In genomic region chr4:8270912-8271815, GRCh38 we compare ENCODE assay signal across 20 cellular contexts. TPM values are rescaled to one million over a fixed set of nuclear protein-coding genes. Genes with fewer than 3 reads are reported as not detected.
DNase-seq lines count a peak whose midpoint lies in the region; ATAC-seq and TF ChIP-seq lines count a peak whose summit lies in the region.
"Had no signal": no experiment of that assay in that cellular context is flagged by ENCODE, and none has a peak within 500 bp of the region (broad histone marks: within the 10 kb centered on the region; RNA-seq: fewer than 3 reads in every experiment).

No MANE protein-coding gene starts in this region.

- H3K4me3 Mint-ChIP-seq in GM23338 (peak overlapping the region; percentile 56), mesothelial cell of epicardium (peak overlapping the region; percentile 53)
- H3K4me3 Mint-ChIP-seq: activated CD8-positive, alpha-beta T cell treated with anti-CD3 and anti-CD28 coated beads, Interleukin-2, amount 10 ng/mL, durations not matched to agents 7 days and 5 days; effector memory CD8-positive, alpha-beta T cell; naive thymus-derived CD4-positive, alpha-beta T cell had no signal

- H3F3A ChIP-seq in GM23338 (replicated peaks; ENCODE audit: low read depth) (no peaks in the 10 kb centered on the region), smooth muscle cell (ENCODE audit: low read depth) (peaks cover 13% of the 10 kb centered on the region)

- DNase-seq in GM23338 (ENCODE audit: low spot score) (no peak), choroid plexus epithelial cell (ENCODE audit: low read depth) (peak; percentile 38), mesothelial cell of epicardium (ENCODE audit: low spot score in 2 of 2, unreplicated experiment in 2 of 2) (no peak), smooth muscle cell (lab: John Stamatoyannopoulos, UW; ENCODE audit: unreplicated experiment) (no peak), A172 (ENCODE audit: low spot score) (no peak), COLO668 (lab: John Stamatoyannopoulos, UW; ENCODE audit: unreplicated experiment) (no peak), DMS153 (lab: John Stamatoyannopoulos, UW) (no peak)
- DNase-seq in stimulated activated CD4-positive, alpha-beta T cell treated with anti-CD3 and anti-CD28 coated beads, Interleukin-15, amount 100 ng/mL, for 24 hours = no peak
- DNase-seq: activated CD8-positive, alpha-beta T cell treated with anti-CD3 and anti-CD28 coated beads, Interleukin-2, amount 10 ng/mL, durations not matched to agents 7 days and 5 days; activated effector memory CD4-positive, alpha-beta T cell treated with Interleukin-2 at 50 U/mL for 16 hours; C1 segment of cervical spinal cord; effector memory CD8-positive, alpha-beta T cell; EL; naive thymus-derived CD4-positive, alpha-beta T cell; NCI-H2081; spleen; substantia nigra had no signal

- H3K36me3 ChIP-seq in GM23338 (ENCODE audit: insufficient read depth) (no peaks in the 10 kb centered on the region), smooth muscle cell (ENCODE audit: low read depth) (no peaks in the 10 kb centered on the region)
- H3K36me3 ChIP-seq: SJSA1, spleen had no signal

- H3K27me3 ChIP-seq in GM23338 (ENCODE audit: insufficient read depth) (peaks cover 17% of the 10 kb centered on the region), smooth muscle cell (ENCODE audit: low read depth) (no peaks in the 10 kb centered on the region)

- no peak overlapping the region for H3K4me3 ChIP-seq in GM23338
- peak overlapping the region; percentile 49 for H3K4me3 ChIP-seq in choroid plexus epithelial cell (ENCODE audit: low read depth, low read length)
- H3K4me3 ChIP-seq in smooth muscle cell = peak overlapping the region; percentile 61
- H3K4me3 ChIP-seq: GM12878, SJSA1 had no signal

- H3K27ac Mint-ChIP-seq in GM23338 = no peak overlapping the region
- H3K27ac Mint-ChIP-seq in mesothelial cell of epicardium = no peak overlapping the region
- H3K27ac Mint-ChIP-seq: activated CD8-positive, alpha-beta T cell treated with anti-CD3 and anti-CD28 coated beads, Interleukin-2, amount 10 ng/mL, durations not matched to agents 7 days and 5 days; effector memory CD8-positive, alpha-beta T cell; naive thymus-derived CD4-positive, alpha-beta T cell had no signal

- H3K9me3 Mint-ChIP-seq in GM23338 (no peaks in the 10 kb centered on the region), mesothelial cell of epicardium (no peaks in the 10 kb centered on the region)
- H3K9me3 Mint-ChIP-seq: effector memory CD8-positive, alpha-beta T cell had no signal

- H3K4me1 Mint-ChIP-seq in GM23338 = peaks cover 8% of the 10 kb centered on the region; the same call in 2 of the 3 replicates
- H3K4me1 Mint-ChIP-seq in mesothelial cell of epicardium = peaks cover 47% of the 10 kb centered on the region

- no peak for TF ChIP-seq CTCF in GM23338 (conservative IDR thresholded peaks at IDR 0.05; ENCODE audit: low read depth in 2 of 2)
- no peak for TF ChIP-seq CTCF in choroid plexus epithelial cell (conservative IDR thresholded peaks at IDR 0.05; ENCODE audit: low read depth, low read length)
- no peak for TF ChIP-seq CTCF in mesothelial cell of epicardium (IDR thresholded peaks at IDR 0.05; ENCODE audit: unreplicated experiment)
- no peak for TF ChIP-seq CTCF in smooth muscle cell (IDR thresholded peaks at IDR 0.05; ENCODE audit: borderline replicate concordance, insufficient read depth, poor library complexity, severe bottlenecking)

- no peak for ATAC-seq in GM23338
- ATAC-seq: activated CD8-positive, alpha-beta T cell treated with anti-CD3 and anti-CD28 coated beads, Interleukin-2, amount 10 ng/mL, durations not matched to agents 7 days and 5 days; effector memory CD8-positive, alpha-beta T cell; GM12878; naive thymus-derived CD4-positive, alpha-beta T cell had no signal

- H3K27ac ChIP-seq in GM23338 (ENCODE audit: low read depth) (no peak overlapping the region), smooth muscle cell (ENCODE audit: low read depth) (no peak overlapping the region)
- H3K27ac ChIP-seq: SJSA1 had no signal

- H3K4me1 ChIP-seq in GM23338 (ENCODE audit: insufficient read depth) = no peaks in the 10 kb centered on the region
- peaks cover 22% of the 10 kb centered on the region for H3K4me1 ChIP-seq in smooth muscle cell (ENCODE audit: low read depth)
- H3K4me1 ChIP-seq: SJSA1 had no signal

- H3K4me2 ChIP-seq in GM23338 = no peak overlapping the region
- peak overlapping the region; percentile 97 for H3K4me2 ChIP-seq in smooth muscle cell

- H3K9me3 ChIP-seq in smooth muscle cell (replicated peaks; ENCODE audit: low read depth) = no peaks in the 10 kb centered on the region
- H3K9me3 ChIP-seq: SJSA1, spleen had no signal

- no peak overlapping the region for H3K9ac ChIP-seq in smooth muscle cell (ENCODE audit: low read depth)

- H3K9me2 ChIP-seq in GM23338 (ENCODE audit: insufficient read depth) = no peaks in the 10 kb centered on the region

- H3K79me2 ChIP-seq in GM23338 (replicated peaks; ENCODE audit: insufficient read depth) = no peaks in the 10 kb centered on the region
- peaks cover 27% of the 10 kb centered on the region for H3K79me2 ChIP-seq in smooth muscle cell (ENCODE audit: low read depth)

- H2AFZ ChIP-seq in GM23338 (no peak overlapping the region), smooth muscle cell (ENCODE audit: low read depth) (no peak overlapping the region)

- WGBS in smooth muscle cell (ENCODE audit: low lambda C conversion rate) = 68% methylated on average over 27 of the region's 27 CpGs

- no peaks in the 10 kb centered on the region for H4K20me1 ChIP-seq in GM23338 (replicated peaks; ENCODE audit: insufficient read depth)
- H4K20me1 ChIP-seq in smooth muscle cell (ENCODE audit: low read depth) = peaks cover 48% of the 10 kb centered on the region

- H3K36me3 Mint-ChIP-seq in GM23338 (ENCODE audit: low read depth) (no peaks in the 10 kb centered on the region), mesothelial cell of epicardium (no peaks in the 10 kb centered on the region)
- H3K36me3 Mint-ChIP-seq: naive thymus-derived CD4-positive, alpha-beta T cell had no signal

- H3K27me3 Mint-ChIP-seq in GM23338 (ENCODE audit: insufficient read depth, low read depth, poor library complexity) = peaks cover 29% of the 10 kb centered on the region
- H3K27me3 Mint-ChIP-seq in mesothelial cell of epicardium (ENCODE audit: low read depth) = peaks cover 28% of the 10 kb centered on the region

TF ChIP-seq in GM23338, 12 proteins besides CTCF, POLR2A, EP300 and RAD21 (continues in another document):
- TF ChIP-seq EZH2 (IDR thresholded peaks at IDR 0.05; ENCODE audit: low read depth, unreplicated experiment) (no peak), REST (IDR thresholded peaks at IDR 0.05; ENCODE audit: unreplicated experiment) (no peak), NANOG (IDR thresholded peaks at IDR 0.05; ENCODE audit: borderline replicate concordance) (no peak), ZNF114 (CRISPR knock-in tag; IDR thresholded peaks at IDR 0.05) (no peak), JUNB (IDR thresholded peaks at IDR 0.05; ENCODE audit: unreplicated experiment) (no peak), EZH2phosphoT487 (IDR thresholded peaks at IDR 0.05; ENCODE audit: unreplicated experiment) (no peak), ZNF331 (CRISPR knock-in tag; IDR thresholded peaks at IDR 0.05; ENCODE audit: low read depth) (no peak), ETS1 (IDR thresholded peaks at IDR 0.05) (no peak), POLR2AphosphoS5 (IDR thresholded peaks at IDR 0.05; ENCODE audit: low read depth) (no peak), CREB1 (CRISPR knock-in tag; IDR thresholded peaks at IDR 0.05; ENCODE audit: low read depth) (no peak), STAT1 (IDR thresholded peaks at IDR 0.05; ENCODE audit: unreplicated experiment) (no peak)

RNA-seq across cellular contexts. Expression of gene HTRA3, which starts 1.6 kb away (rescaled TPM):
- 1.8 and 3.6 TPM in 2 replicates for total RNA-seq in GM23338 (2014; rRNA removed; shearing (Covaris generic))
- 1.3 and 1.4 TPM in 2 replicates for polyA plus RNA-seq in GM23338 (2016; fragmentation: Nextera tagmentation; extraction: Ambion mirVana)
- total RNA-seq in mesothelial cell of epicardium = 25.6 to 27.9 TPM (median 26.2 TPM) in 3 replicates
- total RNA-seq in smooth muscle cell = 77.7 and 94.9 TPM in 2 replicates
- polyA plus RNA-seq in smooth muscle cell = 189 and 227 TPM in 2 replicates
- not detected in 2 replicates for total RNA-seq in A172 (2014; rRNA removed; shearing (Covaris generic))
- total RNA-seq: activated CD8-positive, alpha-beta T cell treated with anti-CD3 and anti-CD28 coated beads, Interleukin-2, amount 10 ng/mL, durations not matched to agents 7 days and 5 days; naive thymus-derived CD4-positive, alpha-beta T cell had no signal
- polyA plus RNA-seq: keratinocyte; naive thymus-derived CD4-positive, alpha-beta T cell had no signal
